ENCODE assay signal across 8 cellular contexts in the genomic region with DNA sequence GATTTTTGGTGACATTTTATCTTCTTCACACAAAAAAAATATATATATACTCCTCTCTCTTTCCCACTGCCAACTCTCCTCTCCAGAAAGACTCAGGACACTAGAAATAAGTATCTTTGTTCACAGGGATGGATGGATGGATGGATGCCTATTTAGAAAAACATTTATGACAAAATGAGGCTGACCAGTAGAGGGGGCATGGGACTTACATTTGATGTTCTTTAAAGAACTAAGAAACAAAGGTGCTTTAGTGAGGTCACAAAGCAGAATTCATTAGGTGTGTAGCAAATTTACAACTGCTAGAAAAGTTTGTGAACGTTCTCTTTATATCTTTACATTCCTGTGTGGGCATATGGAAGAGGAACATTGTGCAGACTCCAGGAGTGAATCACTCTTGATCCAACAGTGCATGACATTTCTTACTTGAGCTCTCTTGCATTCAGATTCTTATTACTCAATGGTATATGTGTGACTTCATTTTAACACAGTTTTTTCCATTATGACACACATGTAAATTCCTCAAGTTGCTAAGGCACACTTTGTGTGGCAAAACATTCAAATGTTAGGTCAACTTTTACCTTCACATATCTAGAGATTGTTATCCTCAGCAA. TPM values are rescaled to one million over a fixed set of nuclear protein-coding genes. Genes with fewer than 3 reads are reported as not detected.
DNase-seq lines count a peak whose midpoint lies in the region; ATAC-seq, FAIRE-seq and TF ChIP-seq lines count a peak whose summit lies in the region.

No MANE protein-coding gene starts in this region.

- POLR2A ChIA-PET in HEK293T (lab: Yijun Ruan, JAX), result no interaction called here

- intact Hi-C loops in left cardiac atrium (cut with DNase I), result loop anchor here in 1 of 2 donors (5.0 kb wide), 1 partner anchor 256 kb away; no protein-coding TSS in a partner anchor

- H3K27me3 Mint-ChIP-seq in activated naive CD4-positive, alpha-beta T cell treated with anti-CD3 and anti-CD28 coated beads, Interleukin-2, amount 10 ng/mL, durations not matched to agents 7 days and 5 days, result peaks cover 3% of the 10 kb centered on the region

- DNase-seq in D721Med (ENCODE audit: insufficient read length, low spot score) (no peak), HEK293T (ENCODE audit: extremely low spot score) (peak; percentile 32), NCI-H748 (lab: John Stamatoyannopoulos, UW; ENCODE audit: unreplicated experiment) (peak; percentile 54), left cardiac atrium (no peak), hepatic stellate cell (ENCODE audit: low spot score) (no peak), NCI-H187 (lab: John Stamatoyannopoulos, UW) (no peak)
- peak; percentile 62 for DNase-seq in activated naive CD4-positive, alpha-beta T cell treated with anti-CD3 and anti-CD28 coated beads, Interleukin-2, amount 10 ng/mL, durations not matched to agents 7 days and 5 days
- peak; percentile 33 for DNase-seq in stimulated activated CD8-positive, alpha-beta memory T cell treated with anti-CD3 and anti-CD28 coated beads, Interleukin-15, amount 100 ng/mL, for 1 hour (ENCODE audit: low read depth)

- CTCF ChIA-PET in HEK293T (lab: Yijun Ruan, JAX), result interaction anchor here (0.5 to 2.0 kb wide), 7 partner anchors 11 to 265 kb away, joined by 3 to 10 read pairs (median 4); no protein-coding TSS in a partner anchor
- CTCF ChIA-PET in activated naive CD4-positive, alpha-beta T cell treated with anti-CD3 and anti-CD28 coated beads, Interleukin-2, amount 10 ng/mL, durations not matched to agents 7 days and 5 days (lab: Charles Lee), result interaction anchor here (0.8 to 5.0 kb wide), 18 partner anchors 8 to 396 kb away, joined by 3 to 58 read pairs (median 5); a partner anchor contains a TSS

- no peak overlapping the region for H3K4me3 Mint-ChIP-seq in activated naive CD4-positive, alpha-beta T cell treated with anti-CD3 and anti-CD28 coated beads, Interleukin-2, amount 10 ng/mL, durations not matched to agents 7 days and 5 days

- H3K9me3 Mint-ChIP-seq in activated naive CD4-positive, alpha-beta T cell treated with anti-CD3 and anti-CD28 coated beads, Interleukin-2, amount 10 ng/mL, durations not matched to agents 7 days and 5 days, result no peaks in the 10 kb centered on the region

- no peaks in the 10 kb centered on the region for H3K4me1 Mint-ChIP-seq in activated naive CD4-positive, alpha-beta T cell treated with anti-CD3 and anti-CD28 coated beads, Interleukin-2, amount 10 ng/mL, durations not matched to agents 7 days and 5 days

- peak; percentile 37 to 44 for ATAC-seq in left cardiac atrium

- TF ChIP-seq CTCF in D721Med (IDR thresholded peaks at IDR 0.05; ENCODE audit: insufficient read depth, missing control alignments), result peak; percentile 71

- no peak overlapping the region for H3K27ac Mint-ChIP-seq in activated naive CD4-positive, alpha-beta T cell treated with anti-CD3 and anti-CD28 coated beads, Interleukin-2, amount 10 ng/mL, durations not matched to agents 7 days and 5 days

- peak; percentile 6 for FAIRE-seq in D721Med (lab: Jason Lieb, UNC)

- no peaks in the 10 kb centered on the region for H3K36me3 Mint-ChIP-seq in activated naive CD4-positive, alpha-beta T cell treated with anti-CD3 and anti-CD28 coated beads, Interleukin-2, amount 10 ng/mL, durations not matched to agents 7 days and 5 days

TF ChIP-seq in HEK293T, 16 proteins besides CTCF, POLR2A, EP300 and RAD21:
- no peak for TF ChIP-seq FOXA1 (IDR thresholded peaks at IDR 0.05)
- no peak for TF ChIP-seq ELF4 (IDR thresholded peaks at IDR 0.05)
- TF ChIP-seq L3MBTL2 (conservative IDR thresholded peaks at IDR 0.05), result no peak
- TF ChIP-seq FOXM1 (IDR thresholded peaks at IDR 0.05; ENCODE audit: borderline replicate concordance), result no peak
- no peak for TF ChIP-seq HDGF (IDR thresholded peaks at IDR 0.05; ENCODE audit: borderline replicate concordance)
- TF ChIP-seq CTBP1 (IDR thresholded peaks at IDR 0.05; ENCODE audit: borderline replicate concordance), result no peak
- no peak for TF ChIP-seq ARNT (IDR thresholded peaks at IDR 0.05)
- no peak for TF ChIP-seq NFRKB (IDR thresholded peaks at IDR 0.05)
- TF ChIP-seq FOXK2 (IDR thresholded peaks at IDR 0.05), result no peak
- TF ChIP-seq ZNF384 (IDR thresholded peaks at IDR 0.05), result no peak
- TF ChIP-seq, protein P1, sequence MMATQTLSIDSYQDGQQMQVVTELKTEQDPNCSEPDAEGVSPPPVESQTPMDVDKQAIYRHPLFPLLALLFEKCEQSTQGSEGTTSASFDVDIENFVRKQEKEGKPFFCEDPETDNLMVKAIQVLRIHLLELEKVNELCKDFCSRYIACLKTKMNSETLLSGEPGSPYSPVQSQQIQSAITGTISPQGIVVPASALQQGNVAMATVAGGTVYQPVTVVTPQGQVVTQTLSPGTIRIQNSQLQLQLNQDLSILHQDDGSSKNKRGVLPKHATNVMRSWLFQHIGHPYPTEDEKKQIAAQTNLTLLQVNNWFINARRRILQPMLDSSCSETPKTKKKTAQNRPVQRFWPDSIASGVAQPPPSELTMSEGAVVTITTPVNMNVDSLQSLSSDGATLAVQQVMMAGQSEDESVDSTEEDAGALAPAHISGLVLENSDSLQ (IDR thresholded peaks at IDR 0.05), result no peak
- TF ChIP-seq TARDBP (IDR thresholded peaks at IDR 0.05), result no peak
- TF ChIP-seq SUZ12 (IDR thresholded peaks at IDR 0.05), result no peak

RNA-seq across cellular contexts. Expression of a gene that starts 15.8 kb away (rescaled TPM):
- 10 to 100 TPM; 24.3 to 51.6 TPM for total RNA-seq in left cardiac atrium

RNA-seq across cellular contexts. Expression of a gene that starts 45.9 kb away (rescaled TPM):
- total RNA-seq in left cardiac atrium, result 1 to 10 TPM; 3.5 to 5.8 TPM

Comparison
In these comparisons a context has a peak if more than half of its experiments do, and no peak if none do; other contexts are left out.
1. DNase-seq: peak in HEK293T (single experiment), NCI-H748 (single experiment), activated naive CD4-positive, alpha-beta T cell treated with anti-CD3 and anti-CD28 coated beads, Interleukin-2, amount 10 ng/mL, durations not matched to agents 7 days and 5 days (single experiment) and stimulated activated CD8-positive, alpha-beta memory T cell treated with anti-CD3 and anti-CD28 coated beads, Interleukin-15, amount 100 ng/mL, for 1 hour (single experiment); none in D721Med (single experiment), left cardiac atrium (single experiment), hepatic stellate cell (single experiment) and NCI-H187 (0 of 2).